In the genomic region with DNA sequence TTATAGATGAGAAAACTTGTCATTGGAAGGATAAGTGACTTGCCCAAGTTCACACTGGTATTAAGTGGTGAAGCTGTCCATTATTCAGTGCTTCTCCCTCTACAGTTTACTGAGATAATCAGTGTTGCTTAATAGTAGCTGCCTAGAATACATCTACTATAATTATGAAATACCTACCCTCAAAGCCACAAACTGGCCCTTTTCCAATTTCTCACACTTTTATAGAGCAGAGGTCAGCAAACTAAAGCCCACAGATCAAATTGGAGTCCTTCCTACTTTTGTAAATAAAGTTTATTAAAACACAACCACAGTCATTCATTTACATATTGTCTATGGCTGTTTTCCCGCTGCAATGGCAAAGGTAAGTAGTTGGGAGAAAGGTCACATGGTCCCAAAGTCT, we compare ENCODE assay signal across 21 cellular contexts.
DNase-seq lines count a peak whose midpoint lies in the region; ATAC-seq lines count a peak whose summit lies in the region.
"Had no signal": no experiment of that assay in that cellular context is flagged by ENCODE, and none has a peak within 500 bp of the region (broad histone marks: within the 10 kb centered on the region; RNA-seq: fewer than 3 reads in every experiment).

No MANE protein-coding gene starts in this region.

- POLR2A ChIA-PET in naive thymus-derived CD4-positive, alpha-beta T cell (lab: Charles Lee): no interaction called here

- H3K4me1 Mint-ChIP-seq in naive thymus-derived CD4-positive, alpha-beta T cell: no peaks in the 10 kb centered on the region
- H3K4me1 Mint-ChIP-seq: B cell; CD4-positive, CD25-positive, alpha-beta regulatory T cell had no signal

- H3K9me3 ChIP-seq in naive thymus-derived CD4-positive, alpha-beta T cell (ENCODE audit: control insufficient read depth in 2 of 3, low read length in 3 of 3): no peaks in the 10 kb centered on the region
- H3K9me3 ChIP-seq: Peyer's patch, SK-N-SH had no signal

- H3K27me3 Mint-ChIP-seq in naive thymus-derived CD4-positive, alpha-beta T cell: no peaks in the 10 kb centered on the region
- H3K27me3 Mint-ChIP-seq: B cell; CD4-positive, CD25-positive, alpha-beta regulatory T cell had no signal

- H3K9me3 Mint-ChIP-seq in naive thymus-derived CD4-positive, alpha-beta T cell: peaks cover 2 to 14% (median 4%) of the 10 kb centered on the region in 11 donors
- H3K9me3 Mint-ChIP-seq in activated naive CD4-positive, alpha-beta T cell treated with anti-CD3 and anti-CD28 coated beads, Interleukin-2, amount 50 U/mL, for 72 hours: peaks cover 12 to 18% of the 10 kb centered on the region in 2 donors

- DNase-seq in HT1080 (ENCODE audit: low read depth) (peak; percentile 10), MV-4-11 (lab: John Stamatoyannopoulos, UW) (peak; percentile 92), OCI-M1 (lab: John Stamatoyannopoulos, UW) (peak; percentile 79), NCI-H2081 treated with DMSO at 0.1 percent for 48 hours (lab: John Stamatoyannopoulos, UW) (no peak), hippocampal formation (lab: John Stamatoyannopoulos, UW) (no peak), HK-2 (ENCODE audit: unreplicated experiment) (no peak)
- no peak for DNase-seq in naive thymus-derived CD4-positive, alpha-beta T cell
- no peak for DNase-seq in activated naive CD4-positive, alpha-beta T cell treated with anti-CD3 and anti-CD28 coated beads, Interleukin-2, amount 50 U/mL, for 72 hours (ENCODE audit: low spot score in 2 of 2)
- DNase-seq: Calu3; CD4-positive, CD25-positive, alpha-beta regulatory T cell; DMS79; H9; NCI-H1105; NCI-H1694 treated with DMSO at 0.1 percent for 48 hours; NCI-H526 treated with DMSO at 0.1 percent for 48 hours; Peyer's patch; SK-N-SH had no signal

- H3K27ac ChIP-seq in naive thymus-derived CD4-positive, alpha-beta T cell (ENCODE audit: low read depth, low read length): no peak overlapping the region
- H3K27ac ChIP-seq: Peyer's patch had no signal

- H3K36me3 ChIP-seq in naive thymus-derived CD4-positive, alpha-beta T cell (ENCODE audit: control insufficient read depth in 2 of 3, insufficient read depth in 3 of 3, low read length in 3 of 3): no peaks in the 10 kb centered on the region
- H3K36me3 ChIP-seq: Peyer's patch had no signal

- no peak overlapping the region for H3K4me3 Mint-ChIP-seq in naive thymus-derived CD4-positive, alpha-beta T cell
- H3K4me3 Mint-ChIP-seq: B cell; CD4-positive, CD25-positive, alpha-beta regulatory T cell; H9; T-helper 1 cell treated with Interleukin-12 subunit alpha and Interleukin-12 subunit beta and Interleukin-4 antibody, amounts not matched to agents 30 μg/mL and 1 μg/mL, for 36 hours had no signal

- no peak overlapping the region for H3K4me3 ChIP-seq in naive thymus-derived CD4-positive, alpha-beta T cell (ENCODE audit: low read length)
- H3K4me3 ChIP-seq: K562, Peyer's patch had no signal

- no peak overlapping the region for H3K27ac Mint-ChIP-seq in naive thymus-derived CD4-positive, alpha-beta T cell
- no peak overlapping the region for H3K27ac Mint-ChIP-seq in activated naive CD4-positive, alpha-beta T cell treated with anti-CD3 and anti-CD28 coated beads, Interleukin-2, amount 50 U/mL, for 72 hours
- H3K27ac Mint-ChIP-seq: B cell; CD4-positive, CD25-positive, alpha-beta regulatory T cell; H9; T-helper 1 cell treated with Interleukin-12 subunit alpha and Interleukin-12 subunit beta and Interleukin-4 antibody, amounts not matched to agents 30 μg/mL and 1 μg/mL, for 36 hours had no signal

- no peaks in the 10 kb centered on the region for H3K27me3 ChIP-seq in naive thymus-derived CD4-positive, alpha-beta T cell (ENCODE audit: control insufficient read depth in 2 of 2, insufficient read depth in 2 of 2, low read length in 2 of 2)
- H3K27me3 ChIP-seq: Peyer's patch had no signal

- peak; percentile 47 for ATAC-seq in naive thymus-derived CD4-positive, alpha-beta T cell
- ATAC-seq in activated naive CD4-positive, alpha-beta T cell treated with anti-CD3 and anti-CD28 coated beads, Interleukin-2, amount 50 U/mL, for 72 hours: no peak
- ATAC-seq: K562, Right ventricle myocardium inferior had no signal

- CTCF ChIA-PET in naive thymus-derived CD4-positive, alpha-beta T cell (lab: Charles Lee): no interaction called here

- intact Hi-C loops in naive thymus-derived CD4-positive, alpha-beta T cell (cut with micrococcal nuclease): no loop called here

- no peaks in the 10 kb centered on the region for H3K36me3 Mint-ChIP-seq in naive thymus-derived CD4-positive, alpha-beta T cell
- H3K36me3 Mint-ChIP-seq in activated naive CD4-positive, alpha-beta T cell treated with anti-CD3 and anti-CD28 coated beads, Interleukin-2, amount 50 U/mL, for 72 hours: no peaks in the 10 kb centered on the region
- H3K36me3 Mint-ChIP-seq: CD4-positive, CD25-positive, alpha-beta regulatory T cell had no signal

- no peaks in the 10 kb centered on the region for H3K4me1 ChIP-seq in naive thymus-derived CD4-positive, alpha-beta T cell (ENCODE audit: control insufficient read depth in 2 of 2, insufficient read depth in 2 of 2, low read length in 2 of 2)
- H3K4me1 ChIP-seq: Peyer's patch had no signal

Comparison
In these comparisons a context has a peak if more than half of its experiments do, and no peak if none do; other contexts are left out.
1. DNase-seq: peak in HT1080 (single experiment), MV-4-11 (single experiment) and OCI-M1 (single experiment); none in naive thymus-derived CD4-positive, alpha-beta T cell (0 of 9), NCI-H2081 treated with DMSO at 0.1 percent for 48 hours (single experiment), activated naive CD4-positive, alpha-beta T cell treated with anti-CD3 and anti-CD28 coated beads, Interleukin-2, amount 50 U/mL, for 72 hours (0 of 2), hippocampal formation (0 of 2) and HK-2 (single experiment).